8 cellular contexts compared by ENCODE assay signal in genomic region chr15:90420488-90420850, GRCh38. TPM values are rescaled to one million over a fixed set of nuclear protein-coding genes. Genes with fewer than 3 reads are reported as not detected.
DNase-seq lines count a peak whose midpoint lies in the region; ATAC-seq and TF ChIP-seq lines count a peak whose summit lies in the region.

No MANE protein-coding gene starts in this region.

- no peak for DNase-seq in CD4-positive, alpha-beta memory T cell
- no peak for DNase-seq in T-helper 17 cell
- no peak for DNase-seq in esophagus squamous epithelium (lab: John Stamatoyannopoulos, UW)
- DNase-seq in psoas muscle: no peak
- DNase-seq in SJCRH30: no peak
- DNase-seq in activated effector memory CD4-positive, alpha-beta T cell treated with anti-CD3 and anti-CD28 coated beads, Interleukin-2, amount 50 U/mL, for 16 hours: no peak
- DNase-seq in DMS114 treated with DMSO at 0.1 percent for 48 hours (lab: John Stamatoyannopoulos, UW; ENCODE audit: unreplicated experiment): no peak

- H3K27ac ChIP-seq in CD4-positive, alpha-beta memory T cell (ENCODE audit: low read depth, low read length): no peak overlapping the region
- peak overlapping the region; percentile 67 to 79 (median 74) for H3K27ac ChIP-seq in esophagus squamous epithelium
- H3K27ac ChIP-seq in psoas muscle: peak overlapping the region; percentile 87
- no peak overlapping the region for H3K27ac ChIP-seq in SJCRH30

- TF ChIP-seq POLR2A in esophagus squamous epithelium (IDR thresholded peaks at IDR 0.05): no peak

- CTCF ChIA-PET in CD4-positive, alpha-beta memory T cell (lab: Charles Lee; ENCODE audit: partially characterized antibody): interaction anchor here (2.2 to 4.6 kb wide), 3 partner anchors 60 to 100 kb away, joined by 10 to 23 read pairs (median 11); no protein-coding TSS in a partner anchor

- intact Hi-C loops in CD4-positive, alpha-beta memory T cell (cut with micrococcal nuclease): loop anchor here (10.0 kb wide), 1 partner anchor 54 kb away; no protein-coding TSS in a partner anchor
- intact Hi-C loops in esophagus squamous epithelium (cut with DNase I) (no loop called here), psoas muscle (cut with DNase I) (loop anchor here in 1 of 2 donors (5.0 kb wide), 1 partner anchor 33 kb away; the partner anchor contains the start of gene IQGAP1)

- peak overlapping the region in 6 of 7 donors; percentile 8 to 79 (median 58) for H3K27ac Mint-ChIP-seq in CD4-positive, alpha-beta memory T cell
- H3K27ac Mint-ChIP-seq in T-helper 17 cell: peak overlapping the region; percentile 89

- no peaks in the 10 kb centered on the region for H3K36me3 ChIP-seq in CD4-positive, alpha-beta memory T cell (ENCODE audit: insufficient read depth, low read length)
- H3K36me3 ChIP-seq in esophagus squamous epithelium (no peaks in the 10 kb centered on the region), psoas muscle (ENCODE audit: insufficient read depth in 1 of 2, low read depth in 1 of 2) (no peaks in the 10 kb centered on the region), SJCRH30 (no peaks in the 10 kb centered on the region)

- POLR2A ChIA-PET in CD4-positive, alpha-beta memory T cell (lab: Charles Lee; ENCODE audit: partially characterized antibody): interaction anchor here (1.3 to 2.0 kb wide), 2 partner anchors 20 to 32 kb away, joined by 3 to 6 read pairs; partner anchors contain the start of gene IQGAP1

- H3K4me1 ChIP-seq in CD4-positive, alpha-beta memory T cell (ENCODE audit: insufficient read depth, low read length): peaks cover 59% of the 10 kb centered on the region
- H3K4me1 ChIP-seq in esophagus squamous epithelium (peaks cover 28 to 81% (median 49%) of the 10 kb centered on the region in 3 donors), psoas muscle (peaks cover 79% of the 10 kb centered on the region), SJCRH30 (peaks cover 17% of the 10 kb centered on the region)

- H3K4me1 Mint-ChIP-seq in CD4-positive, alpha-beta memory T cell: peaks cover 44 to 83% (median 59%) of the 10 kb centered on the region in 4 donors
- H3K4me1 Mint-ChIP-seq in T-helper 17 cell: peaks cover 45% of the 10 kb centered on the region

- no peak for ATAC-seq in T-helper 17 cell
- ATAC-seq in psoas muscle: peak in 2 of 4 donors; percentile 6 to 34
- ATAC-seq in HG02763 (IDR thresholded peaks at IDR 0.05; ENCODE audit: unreplicated experiment): no peak

- 62 to 89% methylated on average over 1 of the region's 1 CpG for WGBS in esophagus squamous epithelium, 2 donors
- WGBS in psoas muscle, 3 donors: 68 to 91% (median 75%) methylated on average over 1 of the region's 1 CpG

- H3K4me3 ChIP-seq in CD4-positive, alpha-beta memory T cell (ENCODE audit: low read length in 2 of 2): no peak overlapping the region
- H3K4me3 ChIP-seq in esophagus squamous epithelium: peak overlapping the region in 1 of 4 donors; percentile 1
- H3K4me3 ChIP-seq in psoas muscle: peak overlapping the region; percentile 37
- H3K4me3 ChIP-seq in SJCRH30: no peak overlapping the region

- H3K27me3 Mint-ChIP-seq in CD4-positive, alpha-beta memory T cell: no peaks in the 10 kb centered on the region
- no peaks in the 10 kb centered on the region for H3K27me3 Mint-ChIP-seq in T-helper 17 cell

- TF ChIP-seq CTCF in esophagus squamous epithelium (IDR thresholded peaks at IDR 0.05) (no peak), psoas muscle (IDR thresholded peaks at IDR 0.05) (no peak)

- H3K36me3 Mint-ChIP-seq in CD4-positive, alpha-beta memory T cell: peaks cover 8 to 9% of the 10 kb centered on the region in 2 donors
- peaks cover 10% of the 10 kb centered on the region for H3K36me3 Mint-ChIP-seq in T-helper 17 cell (ENCODE audit: low read depth)

- H3K27me3 ChIP-seq in CD4-positive, alpha-beta memory T cell (ENCODE audit: insufficient read depth, low read length): no peaks in the 10 kb centered on the region
- H3K27me3 ChIP-seq in esophagus squamous epithelium (no peaks in the 10 kb centered on the region), psoas muscle (ENCODE audit: insufficient read depth in 3 of 3, low read length in 2 of 3) (no peaks in the 10 kb centered on the region), SJCRH30 (no peaks in the 10 kb centered on the region)

- peak overlapping the region in 5 of 8 donors; percentile 0 to 66 (median 61) for H3K4me3 Mint-ChIP-seq in CD4-positive, alpha-beta memory T cell
- no peak overlapping the region for H3K4me3 Mint-ChIP-seq in T-helper 17 cell

- no peaks in the 10 kb centered on the region for H3K9me3 ChIP-seq in CD4-positive, alpha-beta memory T cell (ENCODE audit: control insufficient read depth in 1 of 2, low read length in 2 of 2)
- H3K9me3 ChIP-seq in T-helper 17 cell (ENCODE audit: control insufficient read depth, low read length, poor library complexity, severe bottlenecking) (no peaks in the 10 kb centered on the region), esophagus squamous epithelium (no peaks in the 10 kb centered on the region), psoas muscle (no peaks in the 10 kb centered on the region), SJCRH30 (replicated peaks) (0 out of 2 replicates have a peak, but pooled peaks cover 2% of the 10 kb centered on the region)

- no peaks in the 10 kb centered on the region for H3K9me3 Mint-ChIP-seq in CD4-positive, alpha-beta memory T cell

RNA-seq across cellular contexts. Expression of gene IQGAP1, which starts 32.4 kb away (rescaled TPM):
- 100 to 1,000 TPM; 128 to 132 TPM for total RNA-seq in CD4-positive, alpha-beta memory T cell
- polyA plus RNA-seq in CD4-positive, alpha-beta memory T cell: 100 to 1,000 TPM in 1 of 2 donors, 10 to 100 TPM in 1; 86.1 to 121 TPM
- 100 to 1,000 TPM; 131 to 157 TPM for total RNA-seq in T-helper 17 cell
- 100 to 1,000 TPM; 181 to 285 (median 193) TPM for total RNA-seq in esophagus squamous epithelium
- total RNA-seq in psoas muscle: 10 to 100 TPM; 39.7 to 72.2 (median 50.6) TPM
- polyA plus RNA-seq in psoas muscle: 10 to 100 TPM; 31.1 to 58.7 (median 37.7) TPM
- 85.0 and 100 TPM in 2 replicates for total RNA-seq in SJCRH30 (2014; rRNA removed; shearing (Covaris generic))

Comparison
In these comparisons a context has a peak if more than half of its experiments do, and no peak if none do; other contexts are left out.
1. H3K27ac ChIP-seq: peak in esophagus squamous epithelium (4 of 4) and psoas muscle (single experiment); none in CD4-positive, alpha-beta memory T cell (single experiment) and SJCRH30 (single experiment).